8 cellular contexts compared by ENCODE assay signal in the genomic region with DNA sequence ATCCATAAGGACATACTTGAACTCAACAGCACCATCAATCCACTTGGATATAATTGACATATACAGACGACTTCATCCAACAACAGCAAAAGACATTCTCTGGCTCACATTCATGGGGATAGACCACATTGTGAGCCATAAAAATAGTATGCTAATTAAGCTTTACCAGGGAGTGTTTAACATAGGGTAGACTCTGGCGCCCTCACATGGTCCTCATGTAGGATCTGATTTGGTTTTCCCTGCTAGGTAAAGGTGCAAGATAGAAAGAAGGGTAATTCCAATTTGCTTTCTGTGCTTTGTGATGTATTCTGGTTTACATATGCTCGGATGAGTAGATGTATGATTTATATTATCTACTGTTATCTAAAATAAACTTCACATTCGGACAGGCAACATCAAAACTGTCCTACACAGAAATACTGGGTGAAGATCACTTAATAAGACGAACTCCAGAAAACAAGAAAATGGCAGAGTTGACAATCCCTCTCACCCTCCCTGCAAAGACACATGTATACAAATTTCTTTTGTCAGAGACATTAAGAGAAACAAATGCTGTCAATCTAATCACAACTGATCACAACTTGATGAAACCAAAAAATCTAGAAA. TPM values are rescaled to one million over a fixed set of nuclear protein-coding genes. Genes with fewer than 3 reads are reported as not detected.
DNase-seq lines count a peak whose midpoint lies in the region; ATAC-seq and TF ChIP-seq lines count a peak whose summit lies in the region.

No MANE protein-coding gene starts in this region.

- no peaks in the 10 kb centered on the region for H3K9me3 ChIP-seq in CD8-positive, alpha-beta T cell (ENCODE audit: low read length)
- no peaks in the 10 kb centered on the region for H3K9me3 ChIP-seq in neural cell (ENCODE audit: low read length)

- no peak for DNase-seq in CD8-positive, alpha-beta T cell
- DNase-seq in HFF-Myc (ENCODE audit: extremely low read depth, low read depth) = peak; percentile 51
- peak; percentile 77 for DNase-seq in NCI-H82 (lab: John Stamatoyannopoulos, UW)
- DNase-seq in dedifferentiated amniotic fluid mesenchymal stem cell (ENCODE audit: extremely low spot score) = peak; percentile 23
- no peak for DNase-seq in omental fat pad (ENCODE audit: low spot score)

- H2AFZ ChIP-seq in neural cell (ENCODE audit: low read depth, low read length) = no peak overlapping the region

- H3K4me3 ChIP-seq in CD8-positive, alpha-beta T cell (ENCODE audit: low read depth, low read length) = no peak overlapping the region
- H3K4me3 ChIP-seq in HFF-Myc (replicated peaks; ENCODE audit: low read depth, low read length) (no peak overlapping the region), neural cell (ENCODE audit: low read length) (peak overlapping the region; percentile 19)

- H3K27ac Mint-ChIP-seq in CD8-positive, alpha-beta T cell = no peak overlapping the region

- H3K27me3 ChIP-seq in CD8-positive, alpha-beta T cell (ENCODE audit: insufficient read depth, low read length) = peaks cover 17% of the 10 kb centered on the region
- H3K27me3 ChIP-seq in neural cell (ENCODE audit: insufficient read depth, low read depth, low read length) = no peaks in the 10 kb centered on the region

- peak; percentile 40 for ATAC-seq in CD8-positive, alpha-beta T cell
- ATAC-seq in GM21360 (IDR thresholded peaks at IDR 0.05; ENCODE audit: unreplicated experiment) (no peak), omental fat pad (ENCODE audit: low FRiP score) (no peak), GM18498 (IDR thresholded peaks at IDR 0.05; ENCODE audit: unreplicated experiment) (no peak)

- TF ChIP-seq CTCF in CD8-positive, alpha-beta T cell (IDR thresholded peaks at IDR 0.05) = peak; percentile 35
- TF ChIP-seq CTCF in HFF-Myc (IDR thresholded peaks at IDR 0.05; ENCODE audit: low read depth, low read length, missing control alignments) = peak; percentile 60
- peak; percentile 75 for TF ChIP-seq CTCF in neural cell (IDR thresholded peaks at IDR 0.05; ENCODE audit: poor library complexity, severe bottlenecking)
- TF ChIP-seq CTCF in omental fat pad (IDR thresholded peaks at IDR 0.05) = no peak

- H3K4me2 ChIP-seq in neural cell (ENCODE audit: low read length) = no peak overlapping the region

- peaks cover 54% of the 10 kb centered on the region for H3K27me3 Mint-ChIP-seq in CD8-positive, alpha-beta T cell (ENCODE audit: low read depth)

- H3K27ac ChIP-seq in CD8-positive, alpha-beta T cell (ENCODE audit: low read depth, low read length) = no peak overlapping the region
- H3K27ac ChIP-seq in neural cell (ENCODE audit: low read length) = peak overlapping the region; percentile 36

- H3K4me1 ChIP-seq in CD8-positive, alpha-beta T cell (ENCODE audit: insufficient read depth, low read length) = no peaks in the 10 kb centered on the region

- intact Hi-C loops in CD8-positive, alpha-beta T cell (cut with DNase I, micrococcal nuclease) = no loop called here

- no peaks in the 10 kb centered on the region for H3K4me1 Mint-ChIP-seq in CD8-positive, alpha-beta T cell (ENCODE audit: low read depth)

- peak; percentile 72 for TF ChIP-seq RAD21 in neural cell (conservative IDR thresholded peaks at IDR 0.05)

- POLR2A ChIA-PET in CD8-positive, alpha-beta T cell (lab: Charles Lee) = no interaction called here

- H3K9me3 Mint-ChIP-seq in CD8-positive, alpha-beta T cell = no peaks in the 10 kb centered on the region

- H3K36me3 Mint-ChIP-seq in CD8-positive, alpha-beta T cell = no peaks in the 10 kb centered on the region

- H3K79me2 ChIP-seq in neural cell (replicated peaks; ENCODE audit: insufficient read depth, low read length) = no peaks in the 10 kb centered on the region

- H3K4me3 Mint-ChIP-seq in CD8-positive, alpha-beta T cell = no peak overlapping the region

- no peaks in the 10 kb centered on the region for H3F3A ChIP-seq in neural cell (ENCODE audit: insufficient read depth, low read length, poor library complexity, severe bottlenecking)

- no peak for TF ChIP-seq EP300 in neural cell (conservative IDR thresholded peaks at IDR 0.05; ENCODE audit: poor library complexity, severe bottlenecking)

- H3K36me3 ChIP-seq in CD8-positive, alpha-beta T cell (ENCODE audit: insufficient read depth, low read length) = no peaks in the 10 kb centered on the region
- H3K36me3 ChIP-seq in neural cell (ENCODE audit: insufficient read depth, low read length) = no peaks in the 10 kb centered on the region

- H3K9me2 ChIP-seq in neural cell (ENCODE audit: insufficient read depth, low read length) = no peaks in the 10 kb centered on the region

- CTCF ChIA-PET in CD8-positive, alpha-beta T cell (lab: Charles Lee) = interaction anchor here (1.5 kb wide), 1 partner anchor 26 kb away, joined by 4 read pairs; no protein-coding TSS in a partner anchor

- no peaks in the 10 kb centered on the region for H4K20me1 ChIP-seq in neural cell (ENCODE audit: insufficient read depth)

- H3K9ac ChIP-seq in neural cell (ENCODE audit: low read length) = no peak overlapping the region

TF ChIP-seq in neural cell, 6 proteins besides CTCF, POLR2A, EP300 and RAD21:
- TF ChIP-seq EZH2 (IDR thresholded peaks at IDR 0.05; ENCODE audit: borderline replicate concordance, insufficient read depth, low read length, poor library complexity, severe bottlenecking) = no peak
- peak; percentile 52 for TF ChIP-seq SMC3 (conservative IDR thresholded peaks at IDR 0.05; ENCODE audit: poor library complexity)
- TF ChIP-seq POLR2AphosphoS5 (IDR thresholded peaks at IDR 0.05) = no peak

RNA-seq across cellular contexts. Expression of gene CR1L, which starts 27.7 kb away (rescaled TPM):
- total RNA-seq in CD8-positive, alpha-beta T cell = not detected
- polyA plus RNA-seq in neural cell = not detected in 2 replicates
- not detected in 2 replicates for polyA minus RNA-seq in neural cell
- total RNA-seq in omental fat pad = not detected

Comparison
In these comparisons a context has a peak if more than half of its experiments do, and no peak if none do; other contexts are left out.
1. DNase-seq: peak in HFF-Myc (single experiment), NCI-H82 (single experiment) and dedifferentiated amniotic fluid mesenchymal stem cell (single experiment); none in CD8-positive, alpha-beta T cell (0 of 7) and omental fat pad (single experiment).
2. CTCF ChIP-seq: peak in CD8-positive, alpha-beta T cell (single experiment), HFF-Myc (single experiment) and neural cell (single experiment); none in omental fat pad (0 of 3).